In the genomic region with DNA sequence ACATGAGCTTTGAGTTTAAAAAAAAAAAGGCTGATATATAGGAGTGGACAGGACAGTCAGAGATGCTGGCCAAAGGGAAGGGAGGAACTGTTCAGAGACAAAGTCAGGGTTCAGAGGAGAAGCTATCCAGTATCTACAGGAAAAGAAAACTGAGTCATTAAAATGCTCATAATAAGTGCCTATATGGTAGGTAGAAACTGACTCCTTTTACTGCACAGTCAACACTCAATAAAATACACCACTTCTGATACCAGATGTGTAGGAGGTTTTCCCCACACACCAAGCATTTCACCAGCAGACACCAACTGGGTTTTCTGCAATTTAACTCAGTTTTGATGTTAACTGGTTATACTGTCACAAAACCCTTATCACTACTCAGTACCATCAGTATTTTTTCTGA, we compare ENCODE assay signal across 13 cellular contexts.
A peak's percentile ranks its signal among the peaks of the same experiment; 100 is the strongest.
DNase-seq lines count a peak whose midpoint lies in the region; ATAC-seq lines count a peak whose summit lies in the region.
"Had no signal": no experiment of that assay in that cellular context is flagged by ENCODE, and none has a peak within 500 bp of the region (broad histone marks: within the 10 kb centered on the region; RNA-seq: fewer than 3 reads in every experiment).

No MANE protein-coding gene starts in this region.

- no peak overlapping the region for H3K27ac ChIP-seq in caudate nucleus (ENCODE audit: low read depth, low read length)
- H3K27ac ChIP-seq: left lung had no signal

- ATAC-seq in GM18502 (IDR thresholded peaks at IDR 0.05; ENCODE audit: poor library complexity, unreplicated experiment) (peak; percentile 72), GM19463 (IDR thresholded peaks at IDR 0.05; ENCODE audit: unreplicated experiment) (peak; percentile 60), HG02885 (IDR thresholded peaks at IDR 0.05; ENCODE audit: poor library complexity, unreplicated experiment) (peak; percentile 81)
- ATAC-seq: left lung; naive thymus-derived CD4-positive, alpha-beta T cell had no signal

- DNase-seq in NCI-H226 = peak; percentile 53
- no peak for DNase-seq in caudate nucleus (lab: John Stamatoyannopoulos, UW)
- DNase-seq in anterior cingulate cortex (lab: John Stamatoyannopoulos, UW) = no peak
- no peak for DNase-seq in NCI-H82 (lab: John Stamatoyannopoulos, UW)
- DNase-seq in activated CD8-positive, alpha-beta memory T cell treated with anti-CD3 and anti-CD28 coated beads for 24 hours = no peak
- DNase-seq: activated CD4-positive, CD25-positive, alpha-beta regulatory T cell treated with anti-CD3 and anti-CD28 coated beads, Interleukin-2, amount 50 U/mL, for 72 hours; hippocampal formation; left lung; naive thymus-derived CD4-positive, alpha-beta T cell; stimulated activated CD4-positive, alpha-beta T cell treated with anti-CD3 and anti-CD28 coated beads, Interleukin-1b, Interleukin-23, amount 100 ng/mL, for 48 hours had no signal
